10 cellular contexts compared by ENCODE assay signal in genomic region chr2:20381457-20381856, GRCh38. TPM values are rescaled to one million over a fixed set of nuclear protein-coding genes. Genes with fewer than 3 reads are reported as not detected.
DNase-seq lines count a peak whose midpoint lies in the region; ATAC-seq and TF ChIP-seq lines count a peak whose summit lies in the region.
"Had no signal": no experiment of that assay in that cellular context is flagged by ENCODE, and none has a peak within 500 bp of the region (broad histone marks: within the 10 kb centered on the region; RNA-seq: fewer than 3 reads in every experiment).

No MANE protein-coding gene starts in this region.

- intact Hi-C loops in sciatic nerve (cut with DNase I) = loop anchor here (10.0 kb wide), 1 partner anchor 263 kb away; no protein-coding TSS in a partner anchor

- no peaks in the 10 kb centered on the region for H3K27me3 ChIP-seq in gastroesophageal sphincter
- no peaks in the 10 kb centered on the region for H3K27me3 ChIP-seq in effector memory CD4-positive, alpha-beta T cell (replicated peaks; ENCODE audit: control insufficient read depth, insufficient read depth, low read length, poor library complexity, severe bottlenecking)

- no peak for TF ChIP-seq CTCF in gastroesophageal sphincter (IDR thresholded peaks at IDR 0.05)

- DNase-seq in NCI-H1092 treated with DMSO at 0.1 percent for 48 hours (lab: John Stamatoyannopoulos, UW) = peak; percentile 58
- peak; percentile 64 to 78 for DNase-seq in SHP77 (lab: John Stamatoyannopoulos, UW)
- DNase-seq in sciatic nerve (ENCODE audit: low spot score) = no peak
- DNase-seq in Kasumi-1 (lab: John Stamatoyannopoulos, UW) = no peak
- DNase-seq in effector memory CD4-positive, alpha-beta T cell = no peak
- DNase-seq: stimulated activated CD4-positive, alpha-beta T cell treated with anti-CD3 and anti-CD28 coated beads, Interleukin-1b, Interleukin-23, amount 100 ng/mL, for 48 hours; WERI-Rb-1 had no signal

- peak overlapping the region; percentile 24 to 82 (median 64) for H3K27ac ChIP-seq in gastroesophageal sphincter
- H3K27ac ChIP-seq in effector memory CD4-positive, alpha-beta T cell (ENCODE audit: insufficient read depth, low read length, poor library complexity, severe bottlenecking) = no peak overlapping the region
- H3K27ac ChIP-seq: WERI-Rb-1 had no signal

- TF ChIP-seq EP300 in gastroesophageal sphincter (IDR thresholded peaks at IDR 0.05) = no peak

- no peaks in the 10 kb centered on the region for H3K9me3 ChIP-seq in gastroesophageal sphincter
- no peaks in the 10 kb centered on the region for H3K9me3 ChIP-seq in effector memory CD4-positive, alpha-beta T cell (ENCODE audit: control insufficient read depth, low read length)

- no peak overlapping the region for H3K4me3 ChIP-seq in gastroesophageal sphincter
- no peak overlapping the region for H3K4me3 ChIP-seq in effector memory CD4-positive, alpha-beta T cell (ENCODE audit: insufficient read depth, low read depth, low read length, poor library complexity, severe bottlenecking)

- 71% methylated on average over 1 of the region's 2 CpGs; no CpG with 5 or more reads in 1 of the 2 donors for WGBS in gastroesophageal sphincter (ENCODE audit: low coverage in 1 of 2), 2 donors

- H3K36me3 ChIP-seq in gastroesophageal sphincter = no peaks in the 10 kb centered on the region
- no peaks in the 10 kb centered on the region for H3K36me3 ChIP-seq in effector memory CD4-positive, alpha-beta T cell (ENCODE audit: control insufficient read depth, insufficient read depth, low read length)
- H3K36me3 ChIP-seq: WERI-Rb-1 had no signal

- TF ChIP-seq POLR2A in gastroesophageal sphincter (IDR thresholded peaks at IDR 0.05) = no peak

- peaks cover 8 to 45% (median 12%) of the 10 kb centered on the region in 3 donors for H3K4me1 ChIP-seq in gastroesophageal sphincter
- H3K4me1 ChIP-seq in effector memory CD4-positive, alpha-beta T cell (ENCODE audit: control insufficient read depth, insufficient read depth, low read length, poor library complexity, severe bottlenecking) = no peaks in the 10 kb centered on the region

- ATAC-seq in gastroesophageal sphincter (no peak), sciatic nerve (peak; percentile 70), HG02852 (IDR thresholded peaks at IDR 0.05; ENCODE audit: unreplicated experiment) (no peak), HG03108 (IDR thresholded peaks at IDR 0.05; ENCODE audit: unreplicated experiment) (no peak)

RNA-seq across cellular contexts. Expression of gene PUM2, which starts 30.8 kb away (rescaled TPM):
- 100 to 1,000 TPM in 2 of 4 donors, 10 to 100 TPM in 2; 61.5 to 140 (median 98.0) TPM for total RNA-seq in gastroesophageal sphincter
- total RNA-seq in sciatic nerve = 130 TPM

Comparison
In these comparisons a context has a peak if more than half of its experiments do, and no peak if none do; other contexts are left out.
1. DNase-seq: peak in NCI-H1092 treated with DMSO at 0.1 percent for 48 hours (single experiment) and SHP77 (2 of 2); none in sciatic nerve (single experiment), Kasumi-1 (0 of 2) and effector memory CD4-positive, alpha-beta T cell (0 of 3).